Comparison of ENCODE assay signal across 8 cellular contexts in the genomic region with DNA sequence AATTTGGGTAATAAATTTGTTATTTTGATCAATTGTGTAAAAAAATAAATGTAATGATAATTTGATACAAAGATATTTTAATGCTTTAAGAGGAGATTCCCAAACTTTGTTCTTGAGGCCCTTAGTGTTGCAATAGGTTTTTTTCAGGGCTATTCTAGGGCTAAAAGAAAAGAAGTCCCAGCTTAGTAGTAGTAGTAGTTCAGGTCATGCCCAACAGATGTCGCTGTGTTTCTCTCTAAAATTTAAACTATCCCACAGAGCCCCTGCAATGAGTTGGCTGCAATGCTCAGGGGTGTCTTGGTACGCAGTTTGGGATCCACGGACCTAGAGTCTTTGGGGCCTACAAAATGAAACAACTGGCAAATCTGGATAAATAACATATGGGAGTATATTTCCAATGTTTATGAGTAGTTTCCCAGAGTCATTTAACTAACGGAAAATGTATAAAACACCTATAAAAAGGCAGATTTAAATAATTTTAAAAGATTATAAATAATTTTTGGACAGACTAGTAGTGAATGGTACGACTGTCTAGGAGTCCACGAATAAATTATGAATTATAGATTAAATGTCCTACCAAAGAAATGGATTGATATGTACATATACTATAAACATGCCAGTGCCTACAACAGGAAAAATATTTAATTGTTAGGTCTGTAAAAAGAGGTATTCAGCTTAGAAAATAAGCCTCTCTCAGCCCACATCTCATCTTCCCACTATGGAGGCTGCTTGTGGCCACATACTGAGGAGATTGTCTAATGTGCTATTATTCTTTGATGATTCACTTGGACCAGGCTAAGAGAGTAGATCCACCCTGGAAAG.
DNase-seq lines count a peak whose midpoint lies in the region; ATAC-seq and TF ChIP-seq lines count a peak whose summit lies in the region.
"Had no signal": no experiment of that assay in that cellular context is flagged by ENCODE, and none has a peak within 500 bp of the region (broad histone marks: within the 10 kb centered on the region; RNA-seq: fewer than 3 reads in every experiment).

No MANE protein-coding gene starts in this region.

- H3K4me1 ChIP-seq in DOHH2 (ENCODE audit: control insufficient read depth, low read length) (no peaks in the 10 kb centered on the region), gastroesophageal sphincter (no peaks in the 10 kb centered on the region), psoas muscle (no peaks in the 10 kb centered on the region)

- H3K36me3 ChIP-seq in DOHH2 (ENCODE audit: control insufficient read depth, low read length) = no peaks in the 10 kb centered on the region
- no peaks in the 10 kb centered on the region for H3K36me3 ChIP-seq in gastroesophageal sphincter
- no peaks in the 10 kb centered on the region for H3K36me3 ChIP-seq in psoas muscle (ENCODE audit: insufficient read depth in 1 of 2, low read depth in 1 of 2)

- H3K4me1 Mint-ChIP-seq in activated CD4-positive, alpha-beta T cell treated with anti-CD3 and anti-CD28 coated beads, Interleukin-2, amount 10 ng/mL, durations not matched to agents 24 days and 14 days = no peaks in the 10 kb centered on the region

- H3K4me3 ChIP-seq in DOHH2 (ENCODE audit: low read length) (no peak overlapping the region), gastroesophageal sphincter (no peak overlapping the region), psoas muscle (no peak overlapping the region)

- intact Hi-C loops in activated CD4-positive, alpha-beta T cell treated with anti-CD3 and anti-CD28 coated beads, Interleukin-2, amount 10 ng/mL, durations not matched to agents 24 days and 14 days (cut with micrococcal nuclease) = loop anchor here (2.0 kb wide), 1 partner anchor 66 kb away; no protein-coding TSS in a partner anchor
- intact Hi-C loops in psoas muscle (cut with DNase I) = no loop called here

- TF ChIP-seq CTCF in DOHH2 (IDR thresholded peaks at IDR 0.05; ENCODE audit: low read depth, low read length, poor library complexity, severe bottlenecking) = peak; percentile 57
- peak in 3 of 4 experiments; percentile 31 to 64 (median 45) for TF ChIP-seq CTCF in gastroesophageal sphincter (IDR thresholded peaks at IDR 0.05)
- TF ChIP-seq CTCF in psoas muscle (IDR thresholded peaks at IDR 0.05) = peak; percentile 60

- peak; percentile 16 for DNase-seq in NCI-H2081 treated with DMSO at 0.1 percent for 48 hours (lab: John Stamatoyannopoulos, UW)
- DNase-seq in activated CD4-positive, alpha-beta T cell treated with anti-CD3 and anti-CD28 coated beads, Interleukin-2, amount 10 ng/mL, durations not matched to agents 24 days and 14 days = peak; percentile 77
- DNase-seq in psoas muscle = no peak

- no peak for TF ChIP-seq POLR2A in gastroesophageal sphincter (IDR thresholded peaks at IDR 0.05)

- H3K4me2 ChIP-seq in DOHH2 (ENCODE audit: low read length) = no peak overlapping the region

- H3K27me3 ChIP-seq in DOHH2 (ENCODE audit: control insufficient read depth, low read length) = no peaks in the 10 kb centered on the region
- H3K27me3 ChIP-seq in gastroesophageal sphincter = no peaks in the 10 kb centered on the region
- no peaks in the 10 kb centered on the region for H3K27me3 ChIP-seq in psoas muscle (ENCODE audit: insufficient read depth in 3 of 3, low read length in 2 of 3)

- ATAC-seq in GM21526 (IDR thresholded peaks at IDR 0.05; ENCODE audit: low FRiP score, unreplicated experiment) = peak; percentile 77
- ATAC-seq in gastroesophageal sphincter = no peak
- peak in 3 of 4 donors; percentile 68 to 71 (median 70) for ATAC-seq in psoas muscle
- ATAC-seq in GM18511 (IDR thresholded peaks at IDR 0.05; ENCODE audit: unreplicated experiment) = no peak

- no peak overlapping the region for H3K27ac ChIP-seq in DOHH2 (ENCODE audit: low read depth, low read length)
- no peak overlapping the region for H3K27ac ChIP-seq in gastroesophageal sphincter
- no peak overlapping the region for H3K27ac ChIP-seq in psoas muscle

- no peaks in the 10 kb centered on the region for H3K9me3 ChIP-seq in DOHH2 (ENCODE audit: control insufficient read depth, insufficient read depth, low read length)
- no peaks in the 10 kb centered on the region for H3K9me3 ChIP-seq in gastroesophageal sphincter
- H3K9me3 ChIP-seq in psoas muscle = no peaks in the 10 kb centered on the region

- H3K27ac Mint-ChIP-seq in activated CD4-positive, alpha-beta T cell treated with anti-CD3 and anti-CD28 coated beads, Interleukin-2, amount 10 ng/mL, durations not matched to agents 24 days and 14 days = no peak overlapping the region
- H3K27ac Mint-ChIP-seq: activated naive CD4-positive, alpha-beta T cell treated with anti-CD3 and anti-CD28 coated beads, Interleukin-2, amount 50 U/mL, for 72 hours had no signal

- no peaks in the 10 kb centered on the region for H3K79me2 ChIP-seq in DOHH2 (ENCODE audit: control insufficient read depth, low read length)

- H3F3A ChIP-seq in DOHH2 (ENCODE audit: control insufficient read depth, insufficient read depth) = no peaks in the 10 kb centered on the region

- no peak for TF ChIP-seq EP300 in gastroesophageal sphincter (IDR thresholded peaks at IDR 0.05)

- no peaks in the 10 kb centered on the region for H3K9me2 ChIP-seq in DOHH2 (replicated peaks; ENCODE audit: control insufficient read depth, low read length)

- no peak overlapping the region for H3K4me3 Mint-ChIP-seq in activated CD4-positive, alpha-beta T cell treated with anti-CD3 and anti-CD28 coated beads, Interleukin-2, amount 10 ng/mL, durations not matched to agents 24 days and 14 days

- 21 to 34% methylated on average over 6 of the region's 6 CpGs for WGBS in gastroesophageal sphincter (ENCODE audit: low coverage in 1 of 2), 2 donors
- 38 to 41% (median 40%) methylated on average over 6 of the region's 6 CpGs for WGBS in psoas muscle, 3 donors

- no peaks in the 10 kb centered on the region for H4K20me1 ChIP-seq in DOHH2 (ENCODE audit: control insufficient read depth, insufficient read depth, low read depth, low read length)

- no peaks in the 10 kb centered on the region for H3K36me3 Mint-ChIP-seq in activated CD4-positive, alpha-beta T cell treated with anti-CD3 and anti-CD28 coated beads, Interleukin-2, amount 10 ng/mL, durations not matched to agents 24 days and 14 days (ENCODE audit: low read depth)
- H3K36me3 Mint-ChIP-seq: activated naive CD4-positive, alpha-beta T cell treated with anti-CD3 and anti-CD28 coated beads, Interleukin-2, amount 50 U/mL, for 72 hours had no signal

- no peaks in the 10 kb centered on the region for H3K27me3 Mint-ChIP-seq in activated CD4-positive, alpha-beta T cell treated with anti-CD3 and anti-CD28 coated beads, Interleukin-2, amount 10 ng/mL, durations not matched to agents 24 days and 14 days

- H3K9me3 Mint-ChIP-seq in activated CD4-positive, alpha-beta T cell treated with anti-CD3 and anti-CD28 coated beads, Interleukin-2, amount 10 ng/mL, durations not matched to agents 24 days and 14 days = no peaks in the 10 kb centered on the region
- H3K9me3 Mint-ChIP-seq: activated naive CD4-positive, alpha-beta T cell treated with anti-CD3 and anti-CD28 coated beads, Interleukin-2, amount 50 U/mL, for 72 hours had no signal

Comparison
In these comparisons a context has a peak if more than half of its experiments do, and no peak if none do; other contexts are left out.
1. ATAC-seq: peak in GM21526 (single experiment) and psoas muscle (3 of 4); none in gastroesophageal sphincter (single experiment) and GM18511 (single experiment).
2. DNase-seq: peak in NCI-H2081 treated with DMSO at 0.1 percent for 48 hours (single experiment) and activated CD4-positive, alpha-beta T cell treated with anti-CD3 and anti-CD28 coated beads, Interleukin-2, amount 10 ng/mL, durations not matched to agents 24 days and 14 days (single experiment); none in psoas muscle (0 of 2).
3. Peak in every context shown above with its lines, with median percentiles within 50 percentile points of each other: CTCF ChIP-seq.